In the genomic region with DNA sequence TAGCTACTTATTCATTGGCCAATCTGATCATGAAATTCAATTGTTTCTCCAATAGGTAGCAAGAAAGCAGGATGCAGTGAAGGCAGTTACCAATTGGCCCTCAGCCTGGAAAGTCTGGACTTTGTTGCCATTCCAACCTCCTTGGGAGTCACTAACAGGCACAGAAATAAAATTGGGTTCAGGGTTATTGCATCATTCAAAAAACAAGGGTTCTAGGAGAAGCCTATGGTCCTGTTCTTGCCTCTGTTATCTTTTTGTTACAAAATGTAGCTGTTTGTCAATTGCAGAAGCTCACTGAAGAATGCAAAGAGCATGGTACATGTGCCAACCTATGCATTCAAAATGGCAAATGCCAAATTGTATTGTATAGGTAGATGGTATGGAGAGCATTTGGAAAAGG, we compare ENCODE assay signal across 1 cellular context.
TF ChIP-seq lines count a peak whose summit lies in the region.

No MANE protein-coding gene starts in this region.

TF ChIP-seq in HepG2, 621 proteins besides CTCF, POLR2A, EP300 and RAD21:
- TF ChIP-seq ZNF138 (CRISPR knock-in tag; IDR thresholded peaks at IDR 0.05; ENCODE audit: low read depth) = no peak
- no peak for TF ChIP-seq TCF12 (IDR thresholded peaks at IDR 0.05)
- TF ChIP-seq TCF12 (CRISPR knock-in tag; IDR thresholded peaks at IDR 0.05) = no peak
- TF ChIP-seq CEBPB (IDR thresholded peaks at IDR 0.05; ENCODE audit: borderline replicate concordance, low read depth, low read length) = 0 out of 2 replicates have a peak, but pooled peaks have one; percentile 15
- TF ChIP-seq, protein P1, sequence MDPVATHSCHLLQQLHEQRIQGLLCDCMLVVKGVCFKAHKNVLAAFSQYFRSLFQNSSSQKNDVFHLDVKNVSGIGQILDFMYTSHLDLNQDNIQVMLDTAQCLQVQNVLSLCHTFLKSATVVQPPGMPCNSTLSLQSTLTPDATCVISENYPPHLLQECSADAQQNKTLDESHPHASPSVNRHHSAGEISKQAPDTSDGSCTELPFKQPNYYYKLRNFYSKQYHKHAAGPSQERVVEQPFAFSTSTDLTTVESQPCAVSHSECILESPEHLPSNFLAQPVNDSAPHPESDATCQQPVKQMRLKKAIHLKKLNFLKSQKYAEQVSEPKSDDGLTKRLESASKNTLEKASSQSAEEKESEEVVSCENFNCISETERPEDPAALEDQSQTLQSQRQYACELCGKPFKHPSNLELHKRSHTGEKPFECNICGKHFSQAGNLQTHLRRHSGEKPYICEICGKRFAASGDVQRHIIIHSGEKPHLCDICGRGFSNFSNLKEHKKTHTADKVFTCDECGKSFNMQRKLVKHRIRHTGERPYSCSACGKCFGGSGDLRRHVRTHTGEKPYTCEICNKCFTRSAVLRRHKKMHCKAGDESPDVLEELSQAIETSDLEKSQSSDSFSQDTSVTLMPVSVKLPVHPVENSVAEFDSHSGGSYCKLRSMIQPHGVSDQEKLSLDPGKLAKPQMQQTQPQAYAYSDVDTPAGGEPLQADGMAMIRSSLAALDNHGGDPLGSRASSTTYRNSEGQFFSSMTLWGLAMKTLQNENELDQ (CRISPR knock-in tag; IDR thresholded peaks at IDR 0.05; ENCODE audit: borderline replicate concordance) = no peak
